Comparison of ENCODE assay signal across 8 cellular contexts in genomic region chr9:136787690-136788400, GRCh38. TPM values are rescaled to one million over a fixed set of nuclear protein-coding genes. Genes with fewer than 3 reads are reported as not detected.
DNase-seq lines count a peak whose midpoint lies in the region; ATAC-seq and TF ChIP-seq lines count a peak whose summit lies in the region.

No MANE protein-coding gene starts in this region.

- BruUV-seq in Caco-2 (replicated peaks; lab: Mats Ljungman, UMichigan) = no TSS peak

- CTCF ChIA-PET in Caco-2 (lab: Charles Lee) = interaction anchor here (0.9 kb wide), 1 partner anchor 248 kb away, joined by 4 read pairs; no protein-coding TSS in a partner anchor

- 0 out of 2 replicates have a peak, but pooled peaks cover 2% of the 10 kb centered on the region for H3K36me3 ChIP-seq in Caco-2 (ENCODE audit: control insufficient read depth, insufficient read depth, low read length)

- H3K9me3 Mint-ChIP-seq in Caco-2 (ENCODE audit: unreplicated experiment) = no peaks in the 10 kb centered on the region

- POLR2A ChIA-PET in Caco-2 (lab: Charles Lee) = no interaction called here

- peak overlapping the region; percentile 33 for H3K4me3 ChIP-seq in Caco-2 (ENCODE audit: low read depth, low read length)

- peaks cover 26% of the 10 kb centered on the region for H3K36me3 Mint-ChIP-seq in Caco-2 (ENCODE audit: insufficient read depth, unreplicated experiment)

- H3K4me1 ChIP-seq in Caco-2 = peaks cover 49% of the 10 kb centered on the region

- peak overlapping the region; percentile 84 for H3K27ac Mint-ChIP-seq in Caco-2 (ENCODE audit: unreplicated experiment)

- no peaks in the 10 kb centered on the region for H3K9me3 ChIP-seq in Caco-2

- intact Hi-C loops in Caco-2 (cut with micrococcal nuclease; ENCODE audit: unreplicated experiment) (loop anchor here (1.0 to 5.0 kb wide), 3 partner anchors 55 to 247 kb away; partner anchors contain the start of genes AJM1 and C8G), posterior vena cava (cut with DNase I) (loop anchor here (2.0 to 10.0 kb wide), 3 partner anchors 239 to 277 kb away; partner anchors contain the start of gene ABCA2 (in 1 of the 2))

- DNase-seq in Caco-2 (peak; percentile 79 to 84), KG1 (lab: John Stamatoyannopoulos, UW) (peak; percentile 69), RPMI7951 (ENCODE audit: low read depth) (peak; percentile 40), glomerular visceral epithelial cell (ENCODE audit: extremely low spot score) (peak; percentile 69), posterior vena cava (ENCODE audit: low spot score) (peak; percentile 88)
- peak; percentile 88 for DNase-seq in activated effector memory CD4-positive, alpha-beta T cell treated with anti-CD3 and anti-CD28 coated beads, Interleukin-2, amount 50 U/mL, for 16 hours

- H3K4me3 Mint-ChIP-seq in Caco-2 (ENCODE audit: unreplicated experiment) = peak overlapping the region; percentile 68

- no peak for ATAC-seq in HG03097 (IDR thresholded peaks at IDR 0.05; ENCODE audit: low FRiP score, unreplicated experiment)
- ATAC-seq in GM18519 (IDR thresholded peaks at IDR 0.05; ENCODE audit: low FRiP score, unreplicated experiment) = no peak

- H3K27me3 Mint-ChIP-seq in Caco-2 (ENCODE audit: insufficient read depth, unreplicated experiment) = no peaks in the 10 kb centered on the region

- H3K4me1 Mint-ChIP-seq in Caco-2 (ENCODE audit: low read depth, unreplicated experiment) = peaks cover 47% of the 10 kb centered on the region

- H3K27me3 ChIP-seq in Caco-2 (replicated peaks; ENCODE audit: control insufficient read depth, insufficient read depth, low read length) = no peaks in the 10 kb centered on the region

- peak; percentile 78 to 86 for TF ChIP-seq CTCF in Caco-2 (IDR thresholded peaks at IDR 0.05; ENCODE audit: insufficient read depth in 1 of 2, low read depth in 1 of 2, low read length in 1 of 2, severe bottlenecking in 1 of 2, unreplicated experiment in 1 of 2)

RNA-seq across cellular contexts. Expression of gene TMEM141, which starts 3.3 kb away (rescaled TPM):
- total RNA-seq in Caco-2 (2022) (107 and 122 TPM in 2 replicates), posterior vena cava (10 to 100 TPM; 28.1 to 33.9 TPM)
- total RNA-seq in RPMI7951 (2014; rRNA removed; shearing (Covaris generic)) = 49.4 and 79.2 TPM in 2 replicates

RNA-seq across cellular contexts. Expression of gene CCDC183, which starts 8.3 kb away (rescaled TPM):
- total RNA-seq in Caco-2 (2022) (4.2 and 5.8 TPM in 2 replicates), posterior vena cava (under 1 TPM; 0.29 to 0.42 TPM)
- total RNA-seq in RPMI7951 (2014; rRNA removed; shearing (Covaris generic)) = not detected in 2 replicates

RNA-seq across cellular contexts. Expression of gene RABL6, which starts 19.9 kb away (rescaled TPM):
- 134 and 138 TPM in 2 replicates for total RNA-seq in Caco-2 (2022)
- 30.0 and 37.8 TPM in 2 replicates for total RNA-seq in RPMI7951 (2014; rRNA removed; shearing (Covaris generic))
- 10 to 100 TPM; 47.9 to 49.8 TPM for total RNA-seq in posterior vena cava

RNA-seq across cellular contexts. Expression of gene LCN15, which starts 23.5 kb away (rescaled TPM):
- total RNA-seq in Caco-2 (2022) (not detected in 2 replicates), posterior vena cava (not detected)
- total RNA-seq in RPMI7951 (2014; rRNA removed; shearing (Covaris generic)) = not detected in 2 replicates

RNA-seq across cellular contexts. Expression of gene LCN8, which starts 29.8 kb away (rescaled TPM):
- total RNA-seq in Caco-2 (2022) (not detected in 2 replicates), posterior vena cava (not detected)
- total RNA-seq in RPMI7951 (2014; rRNA removed; shearing (Covaris generic)) = not detected in 2 replicates
